In the genomic region with DNA sequence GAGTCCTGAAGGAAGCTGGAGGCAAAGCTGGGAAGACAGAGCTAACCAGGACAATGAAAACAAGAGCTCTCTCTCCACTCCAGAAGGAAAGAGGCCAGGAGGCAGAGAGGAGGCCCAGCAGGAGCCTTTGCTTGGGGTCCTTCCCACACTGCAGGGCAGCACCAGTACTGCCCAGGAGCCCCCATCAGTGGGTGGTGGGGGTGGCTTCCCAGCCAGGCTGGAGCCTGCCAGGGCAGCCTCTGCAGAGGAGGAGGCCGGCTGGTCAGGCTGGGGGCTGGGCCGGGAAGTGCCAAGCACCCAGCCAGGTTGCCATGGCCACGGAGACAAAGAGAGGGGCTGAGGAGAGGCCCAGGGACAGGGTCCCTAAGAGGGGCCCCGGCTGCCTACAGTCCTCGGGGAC, we compare ENCODE assay signal across 11 cellular contexts. TPM values are rescaled to one million over a fixed set of nuclear protein-coding genes. Genes with fewer than 3 reads are reported as not detected.
A peak's percentile ranks its signal among the peaks of the same experiment; 100 is the strongest.
DNase-seq lines count a peak whose midpoint lies in the region; ATAC-seq and TF ChIP-seq lines count a peak whose summit lies in the region.
"Had no signal": no experiment of that assay in that cellular context is flagged by ENCODE, and none has a peak within 500 bp of the region (broad histone marks: within the 10 kb centered on the region; RNA-seq: fewer than 3 reads in every experiment).

No MANE protein-coding gene starts in this region.

- H3K36me3 Mint-ChIP-seq in T-cell: peaks cover 4% of the 10 kb centered on the region
- H3K36me3 Mint-ChIP-seq in progenitor cell of endocrine pancreas (ENCODE audit: insufficient read depth): no peaks in the 10 kb centered on the region

- peaks cover 34 to 86% (median 72%) of the 10 kb centered on the region in 3 donors for H3K4me1 Mint-ChIP-seq in T-cell
- H3K4me1 Mint-ChIP-seq in progenitor cell of endocrine pancreas (ENCODE audit: low read depth): peaks cover 13% of the 10 kb centered on the region

- TF ChIP-seq CTCF in progenitor cell of endocrine pancreas (IDR thresholded peaks at IDR 0.05; ENCODE audit: unreplicated experiment): no peak

- POLR2A ChIA-PET in T-cell (lab: Charles Lee): no interaction called here

- peak; percentile 32 for DNase-seq in NCI-H510A treated with DMSO at 0.1 percent for 48 hours (lab: John Stamatoyannopoulos, UW)
- no peak for DNase-seq in NCI-H510A (lab: John Stamatoyannopoulos, UW)
- DNase-seq in T-cell: no peak
- DNase-seq in hypothalamus (lab: John Stamatoyannopoulos, UW): peak in 38 of 51 donors; percentile 22 to 81 (median 58)
- DNase-seq in progenitor cell of endocrine pancreas (ENCODE audit: low spot score, unreplicated experiment): no peak
- DNase-seq in D341Med (ENCODE audit: low spot score): no peak
- DNase-seq in HuH-7.5 (ENCODE audit: low spot score): no peak
- DNase-seq: activated CD4-positive, alpha-beta T cell treated with anti-CD3 and anti-CD28 coated beads, Interleukin-2, amount 50 U/mL, for 48 hours; esophagus squamous epithelium; KG1 had no signal

- peak overlapping the region; percentile 45 for H3K27ac Mint-ChIP-seq in T-cell
- H3K27ac Mint-ChIP-seq in progenitor cell of endocrine pancreas: peak overlapping the region; percentile 12

- no peaks in the 10 kb centered on the region for H3K9me3 Mint-ChIP-seq in T-cell
- H3K9me3 Mint-ChIP-seq in progenitor cell of endocrine pancreas (ENCODE audit: low read depth): no peaks in the 10 kb centered on the region

- H3K4me3 Mint-ChIP-seq in T-cell: no peak overlapping the region
- H3K4me3 Mint-ChIP-seq in progenitor cell of endocrine pancreas (ENCODE audit: low read depth): no peak overlapping the region

- H3K27me3 Mint-ChIP-seq in T-cell: no peaks in the 10 kb centered on the region
- peaks cover 15% of the 10 kb centered on the region for H3K27me3 Mint-ChIP-seq in progenitor cell of endocrine pancreas

- CTCF ChIA-PET in T-cell (lab: Charles Lee): no interaction called here

- peak in 1 of 4 experiments; percentile 36 for ATAC-seq in T-cell (replicated peaks in 1 of 4)
- ATAC-seq in HG03196 (IDR thresholded peaks at IDR 0.05; ENCODE audit: unreplicated experiment): no peak

RNA-seq across cellular contexts. Expression of gene PREX1, which starts 33.4 kb away (rescaled TPM):
- total RNA-seq in T-cell (100 to 1,000 TPM in 4 of 5 donors, 10 to 100 TPM in 1; 99.2 to 181 (median 137) TPM), progenitor cell of endocrine pancreas (2.9 and 3.7 TPM in 2 replicates)

Comparison
In these comparisons a context has a peak if more than half of its experiments do, and no peak if none do; other contexts are left out.
1. DNase-seq: peak in NCI-H510A treated with DMSO at 0.1 percent for 48 hours (single experiment) and hypothalamus (38 of 51); none in NCI-H510A (single experiment), T-cell (0 of 34), progenitor cell of endocrine pancreas (single experiment), D341Med (single experiment) and HuH-7.5 (single experiment).
2. RNA of gene PREX1, which starts 33.4 kb away (total RNA-seq): 99.2 to 181 TPM in T-cell; 2.9 to 3.7 TPM in progenitor cell of endocrine pancreas; every median in the first group is over 10 times any median in the second.